ENCODE assay signal across 8 cellular contexts in the genomic region with DNA sequence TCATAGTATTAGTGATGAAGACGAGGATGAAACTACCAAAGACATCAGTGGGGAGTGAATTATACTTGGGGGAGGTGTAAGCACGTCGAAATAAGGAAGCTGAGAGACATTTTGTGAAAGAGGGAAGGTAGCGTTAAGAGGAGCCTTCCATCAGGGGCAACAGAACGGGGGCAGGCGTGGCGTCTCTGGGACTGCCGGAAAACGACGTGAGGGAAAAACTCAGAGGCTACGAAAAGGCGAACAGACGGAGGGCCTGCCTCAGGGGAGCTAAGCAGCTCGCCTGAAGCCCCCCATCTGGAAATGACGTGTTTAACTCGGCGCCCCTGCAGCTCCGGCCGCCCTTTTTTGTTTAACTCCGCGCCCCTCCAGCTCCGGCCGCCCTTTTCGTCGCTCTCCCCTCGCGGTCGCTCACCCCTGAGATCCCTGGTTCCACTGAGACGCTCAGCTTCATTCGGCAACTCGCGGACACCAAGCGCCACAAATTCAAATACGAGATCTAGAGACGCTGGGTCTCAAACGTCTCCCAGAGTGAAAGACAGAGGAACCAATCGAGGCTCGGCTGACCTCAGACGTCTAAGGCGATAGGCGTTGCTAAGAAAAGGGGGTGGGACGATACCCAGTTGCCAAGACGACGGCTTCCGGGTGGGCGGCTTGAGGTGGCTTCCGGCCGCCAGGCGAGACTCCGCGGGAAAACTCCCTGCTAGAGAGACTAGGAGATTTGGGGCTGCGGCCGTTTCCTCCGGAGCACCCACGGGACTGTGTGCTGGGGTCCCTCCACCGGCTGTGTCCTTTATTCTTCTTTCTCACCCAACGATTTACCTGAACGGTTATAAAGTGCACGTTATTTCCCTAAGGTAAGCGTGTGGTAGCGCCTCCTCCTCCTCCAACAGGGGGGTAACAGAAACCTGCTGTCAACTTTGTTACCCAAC.
DNase-seq lines count a peak whose midpoint lies in the region; ATAC-seq and TF ChIP-seq lines count a peak whose summit lies in the region.

No MANE protein-coding gene starts in this region.

- H3K79me2 ChIP-seq in OCI-LY3 (ENCODE audit: low read length) = peaks cover 26% of the 10 kb centered on the region

- H3K9me3 ChIP-seq in OCI-LY3 (ENCODE audit: insufficient read depth, low read length) (no peaks in the 10 kb centered on the region), mucosa of descending colon (no peaks in the 10 kb centered on the region)

- peak overlapping the region; percentile 94 for H3K4me2 ChIP-seq in OCI-LY3 (ENCODE audit: low read length)

- no peaks in the 10 kb centered on the region for H3K27me3 ChIP-seq in OCI-LY3 (ENCODE audit: low read depth, low read length)

- H3K36me3 ChIP-seq in OCI-LY3 (replicated peaks; ENCODE audit: low read depth, low read length) (peaks cover 6% of the 10 kb centered on the region), mucosa of descending colon (ENCODE audit: low read depth) (no peaks in the 10 kb centered on the region)

- H3K4me1 ChIP-seq in OCI-LY3 (ENCODE audit: low read length) (peaks cover 12% of the 10 kb centered on the region), mucosa of descending colon (ENCODE audit: low read depth) (peaks cover 2% of the 10 kb centered on the region)

- H4K20me1 ChIP-seq in OCI-LY3 (ENCODE audit: insufficient read depth, low read length) = no peaks in the 10 kb centered on the region

- ATAC-seq in GM21528 (IDR thresholded peaks at IDR 0.05; ENCODE audit: low FRiP score, unreplicated experiment) = peak; percentile 99
- ATAC-seq in mucosa of descending colon = peak; percentile 100

- intact Hi-C loops in mucosa of descending colon (cut with DNase I, micrococcal nuclease) = no loop called here

- peak overlapping the region; percentile 79 for H3K9ac ChIP-seq in OCI-LY3 (ENCODE audit: low read length)

- peak overlapping the region; percentile 95 for H2AFZ ChIP-seq in OCI-LY3 (ENCODE audit: low read depth, low read length)

- TF ChIP-seq CTCF in OCI-LY3 (IDR thresholded peaks at IDR 0.05; ENCODE audit: low read depth, low read length) (peak; percentile 12), mucosa of descending colon (IDR thresholded peaks at IDR 0.05) (no peak)

- peak overlapping the region; percentile 64 for H3K27ac ChIP-seq in OCI-LY3 (ENCODE audit: low read length)
- peak overlapping the region; percentile 8 for H3K27ac ChIP-seq in epithelial cell of prostate

- peak overlapping the region; percentile 94 for H3K4me3 ChIP-seq in OCI-LY3 (ENCODE audit: low read length)
- peak overlapping the region; percentile 67 for H3K4me3 ChIP-seq in mucosa of descending colon

- peak; percentile 98 for DNase-seq in DMS114 treated with DMSO at 0.1 percent for 48 hours (lab: John Stamatoyannopoulos, UW; ENCODE audit: unreplicated experiment)
- peak; percentile 82 for DNase-seq in HuH-7.5 (ENCODE audit: low spot score)
- peak; percentile 93 for DNase-seq in activated T-cell treated with anti-CD3 and anti-CD28 coated beads for 24 hours (ENCODE audit: low read depth)
- peak; percentile 90 for DNase-seq in epithelial cell of prostate (ENCODE audit: low read depth, low spot score)
- peak; percentile 92 to 98 (median 95) for DNase-seq in mucosa of descending colon
- peak; percentile 86 to 87 for DNase-seq in stimulated activated CD8-positive, alpha-beta memory T cell treated with anti-CD3 and anti-CD28 coated beads, Interleukin-4, amount 100 ng/mL, for 1 hour (ENCODE audit: low read depth in 2 of 2, low spot score in 1 of 2)

Comparison
In these comparisons a context has a peak if more than half of its experiments do, and no peak if none do; other contexts are left out.
1. Peak in every context shown above with its lines: DNase-seq, ATAC-seq, H3K4me3 ChIP-seq and H3K27ac ChIP-seq.